Comparison of ENCODE assay signal across 8 cellular contexts in the genomic region with DNA sequence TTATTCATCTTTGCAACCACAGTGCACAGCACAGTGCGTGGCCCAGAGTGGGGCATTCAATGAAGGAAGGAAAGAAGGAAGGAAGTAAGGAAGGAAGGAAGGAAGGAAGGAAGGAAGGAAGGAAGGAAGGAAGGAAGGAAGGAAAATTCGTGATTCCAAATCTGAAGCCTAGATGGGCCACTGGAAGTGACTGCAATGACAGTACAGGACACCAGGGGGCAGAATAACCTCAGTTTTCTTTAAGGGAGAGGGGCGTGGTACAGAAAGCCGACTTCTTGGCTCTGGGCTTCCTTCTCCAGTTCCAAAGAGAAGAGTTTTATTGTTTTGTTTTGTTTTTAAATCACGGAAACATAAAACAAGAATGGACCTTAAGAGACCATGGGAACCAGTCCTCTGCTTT. TPM values are rescaled to one million over a fixed set of nuclear protein-coding genes. Genes with fewer than 3 reads are reported as not detected.
DNase-seq lines count a peak whose midpoint lies in the region; ATAC-seq and TF ChIP-seq lines count a peak whose summit lies in the region.

No MANE protein-coding gene starts in this region.

- H3K9me2 ChIP-seq in SK-N-SH: no peaks in the 10 kb centered on the region

- H3K4me3 ChIP-seq in SK-N-SH (ENCODE audit: low read depth in 2 of 2, low read length in 1 of 2): no peak overlapping the region

- TF ChIP-seq CTCF in SK-N-SH (IDR thresholded peaks at IDR 0.05): peak; percentile 83

- peak; percentile 91 for TF ChIP-seq RAD21 in SK-N-SH (IDR thresholded peaks at IDR 0.05; ENCODE audit: low read length)

- CTCF ChIA-PET in SK-N-SH (lab: Yijun Ruan, JAX): interaction anchor here (0.6 to 4.0 kb wide), 11 partner anchors 10 to 735 kb away, joined by 3 to 21 read pairs (median 3); no protein-coding TSS in a partner anchor

- H3K36me3 ChIP-seq in SK-N-SH (replicated peaks in 1 of 2; ENCODE audit: control insufficient read depth in 1 of 2, insufficient read depth in 2 of 2, low read length in 1 of 2): no peaks in the 10 kb centered on the region

- H3F3A ChIP-seq in SK-N-SH (replicated peaks; ENCODE audit: insufficient read depth): no peaks in the 10 kb centered on the region

- WGBS in SK-N-SH (ENCODE audit: low lambda C conversion rate): 3% methylated on average over 5 of the region's 5 CpGs

- peak; percentile 21 for DNase-seq in GDM1 (lab: John Stamatoyannopoulos, UW)
- DNase-seq in KG1 (lab: John Stamatoyannopoulos, UW): peak; percentile 2
- DNase-seq in SK-N-SH: peak; percentile 72
- peak; percentile 53 for DNase-seq in activated naive CD4-positive, alpha-beta T cell treated with anti-CD3 and anti-CD28 coated beads, Interleukin-2, amount 50 U/mL, for 16 hours
- peak in 40 of 42 donors; percentile 9 to 86 (median 67) for DNase-seq in head of caudate nucleus
- DNase-seq in retina: peak; percentile 51
- DNase-seq in OCI-M2 (lab: John Stamatoyannopoulos, UW; ENCODE audit: unreplicated experiment): no peak

- H3K9ac ChIP-seq in SK-N-SH: no peak overlapping the region

- no peak for TF ChIP-seq EP300 in SK-N-SH (IDR thresholded peaks at IDR 0.05; ENCODE audit: borderline replicate concordance in 1 of 2, low read depth in 1 of 2, low read length in 1 of 2)

- no peak overlapping the region for H3K27ac ChIP-seq in SK-N-SH (ENCODE audit: low read depth in 2 of 2, low read length in 1 of 2)

- no peak for ATAC-seq in HG03025 (IDR thresholded peaks at IDR 0.05; ENCODE audit: low FRiP score, unreplicated experiment)

- H4K20me1 ChIP-seq in SK-N-SH (ENCODE audit: insufficient read depth): no peaks in the 10 kb centered on the region

- POLR2A ChIA-PET in SK-N-SH (lab: Yijun Ruan, JAX): no interaction called here

- intact Hi-C loops in head of caudate nucleus (cut with DNase I): loop anchor here (5.0 to 10.0 kb wide), 3 partner anchors 118 to 450 kb away; no protein-coding TSS in a partner anchor

- H3K27me3 ChIP-seq in SK-N-SH (ENCODE audit: insufficient read depth): no peaks in the 10 kb centered on the region; the same call in 1 of the 2 replicates

- H3K4me2 ChIP-seq in SK-N-SH: peak overlapping the region; percentile 56

- no peaks in the 10 kb centered on the region for H3K9me3 ChIP-seq in SK-N-SH

- no peaks in the 10 kb centered on the region for H3K79me2 ChIP-seq in SK-N-SH (ENCODE audit: insufficient read depth)

- H2AFZ ChIP-seq in SK-N-SH (ENCODE audit: low read depth): peak overlapping the region; percentile 44; the same call in 1 of the 2 replicates

- H3K4me1 ChIP-seq in SK-N-SH (ENCODE audit: control insufficient read depth in 1 of 2, insufficient read depth in 2 of 2, low read depth in 1 of 2, low read length in 1 of 2): peaks cover 0 to 3% of the 10 kb centered on the region in 2 experiments; a peak in 1 of 4 replicates

TF ChIP-seq in SK-N-SH, 30 proteins besides CTCF, POLR2A, EP300 and RAD21:
- TF ChIP-seq RXRA (IDR thresholded peaks at IDR 0.05; ENCODE audit: borderline replicate concordance, low read depth) (no peak), SMC3 (IDR thresholded peaks at IDR 0.05; ENCODE audit: low read depth, low read length) (peak; percentile 82), REST (IDR thresholded peaks at IDR 0.05; ENCODE audit: low read depth, low read length) (no peak), TEAD4 (IDR thresholded peaks at IDR 0.05; ENCODE audit: borderline replicate concordance, insufficient read depth) (no peak), FOSL2 (IDR thresholded peaks at IDR 0.05; ENCODE audit: borderline replicate concordance, low read depth) (no peak), MEF2A (IDR thresholded peaks at IDR 0.05; ENCODE audit: borderline replicate concordance, low read depth) (no peak)
- TF ChIP-seq, protein P1, sequence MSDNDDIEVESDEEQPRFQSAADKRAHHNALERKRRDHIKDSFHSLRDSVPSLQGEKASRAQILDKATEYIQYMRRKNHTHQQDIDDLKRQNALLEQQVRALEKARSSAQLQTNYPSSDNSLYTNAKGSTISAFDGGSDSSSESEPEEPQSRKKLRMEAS (IDR thresholded peaks at IDR 0.05; ENCODE audit: low read depth): no peak

RNA-seq across cellular contexts. Expression of gene APLN, which starts 47.8 kb away (rescaled TPM):
- polyA plus RNA-seq in SK-N-SH (2012; rRNA removed): 0.71 and 0.82 TPM in 2 replicates
- 0.41 and 0.75 TPM in 2 replicates for polyA plus RNA-seq in SK-N-SH (2012; cell fraction: cytosol; rRNA removed)
- polyA plus RNA-seq in SK-N-SH (2012; cell fraction: nucleus; rRNA removed): 0.31 and 0.47 TPM in 2 replicates
